ENCODE assay signal across 8 cellular contexts in the genomic region with DNA sequence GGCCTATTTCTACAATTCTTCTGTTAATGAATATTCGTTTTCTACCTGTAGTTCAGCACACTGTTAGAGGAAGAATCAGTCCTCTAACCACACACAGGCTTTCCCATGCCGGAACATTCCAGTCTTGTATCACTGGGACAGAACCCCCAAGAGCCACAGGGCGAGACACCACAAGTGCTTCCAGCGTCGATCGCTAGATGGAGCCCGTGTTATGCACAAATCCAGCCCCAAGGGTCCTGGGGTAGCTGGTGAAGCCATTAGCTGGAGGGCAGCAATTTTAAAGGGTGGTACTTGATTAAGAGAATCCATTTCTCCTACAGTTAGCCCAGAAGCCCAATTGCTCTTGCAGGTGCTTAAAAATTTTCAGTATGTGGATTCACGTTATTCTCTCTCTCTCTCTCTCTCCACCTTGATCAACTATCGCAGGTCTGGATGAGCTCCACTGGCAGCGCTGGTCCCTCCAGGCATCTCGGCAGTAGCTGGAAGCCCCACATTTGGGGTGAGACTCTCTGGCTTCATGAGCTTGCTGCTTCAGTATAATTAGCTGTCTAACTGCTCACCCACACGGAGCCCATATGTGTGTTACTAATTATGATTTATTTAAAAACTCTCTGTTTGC.
A peak's percentile ranks its signal among the peaks of the same experiment; 100 is the strongest.
DNase-seq lines count a peak whose midpoint lies in the region; ATAC-seq and TF ChIP-seq lines count a peak whose summit lies in the region.

No MANE protein-coding gene starts in this region.

- H3K79me2 ChIP-seq in GM23338 (replicated peaks; ENCODE audit: insufficient read depth), result no peaks in the 10 kb centered on the region

- CTCF ChIA-PET in activated CD4-positive, alpha-beta memory T cell treated with anti-CD3 and anti-CD28 coated beads, Interleukin-2, amount 10 ng/mL, durations not matched to agents 7 days and 5 days (lab: Charles Lee), result interaction anchor here (0.7 to 1.8 kb wide), 7 partner anchors 9 to 631 kb away, joined by 3 to 19 read pairs (median 3); no protein-coding TSS in a partner anchor

- no peaks in the 10 kb centered on the region for H3K9me3 Mint-ChIP-seq in activated T-cell treated with anti-CD3 and anti-CD28 coated beads, Interleukin-2, amount 50 U/mL, for 24 hours
- H3K9me3 Mint-ChIP-seq in GM23338, result peaks cover 27% of the 10 kb centered on the region
- H3K9me3 Mint-ChIP-seq in activated CD4-positive, alpha-beta memory T cell treated with anti-CD3 and anti-CD28 coated beads, Interleukin-2, amount 10 ng/mL, durations not matched to agents 7 days and 5 days, result no peaks in the 10 kb centered on the region
- no peaks in the 10 kb centered on the region for H3K9me3 Mint-ChIP-seq in activated T-helper 2 cell treated with anti-CD3 and anti-CD28 coated beads, Interferon-gamma antibody, Interleukin-2, Interleukin-4, amounts not matched to agents 10 μg/mL and 5 μg/mL and 100 μg/mL, durations not matched to agents 14 hours and 24 hours and 36 hours

- no peak overlapping the region for H3K4me3 Mint-ChIP-seq in activated T-cell treated with anti-CD3 and anti-CD28 coated beads, Interleukin-2, amount 50 U/mL, for 24 hours
- H3K4me3 Mint-ChIP-seq in GM23338, result no peak overlapping the region
- no peak overlapping the region for H3K4me3 Mint-ChIP-seq in activated CD4-positive, alpha-beta memory T cell treated with anti-CD3 and anti-CD28 coated beads, Interleukin-2, amount 10 ng/mL, durations not matched to agents 7 days and 5 days
- no peak overlapping the region for H3K4me3 Mint-ChIP-seq in activated T-helper 2 cell treated with anti-CD3 and anti-CD28 coated beads, Interferon-gamma antibody, Interleukin-2, Interleukin-4, amounts not matched to agents 10 μg/mL and 5 μg/mL and 100 μg/mL, durations not matched to agents 14 hours and 24 hours and 36 hours (ENCODE audit: low read depth)

- TF ChIP-seq POLR2A in NB4 (IDR thresholded peaks at IDR 0.05; ENCODE audit: extremely low read depth, insufficient read length), result no peak

- peaks cover 4% of the 10 kb centered on the region for H3K27me3 Mint-ChIP-seq in activated T-cell treated with anti-CD3 and anti-CD28 coated beads, Interleukin-2, amount 50 U/mL, for 24 hours
- H3K27me3 Mint-ChIP-seq in GM23338 (ENCODE audit: insufficient read depth, low read depth, poor library complexity), result peaks cover 7% of the 10 kb centered on the region
- H3K27me3 Mint-ChIP-seq in activated CD4-positive, alpha-beta memory T cell treated with anti-CD3 and anti-CD28 coated beads, Interleukin-2, amount 10 ng/mL, durations not matched to agents 7 days and 5 days, result no peaks in the 10 kb centered on the region
- no peaks in the 10 kb centered on the region for H3K27me3 Mint-ChIP-seq in activated T-helper 2 cell treated with anti-CD3 and anti-CD28 coated beads, Interferon-gamma antibody, Interleukin-2, Interleukin-4, amounts not matched to agents 10 μg/mL and 5 μg/mL and 100 μg/mL, durations not matched to agents 14 hours and 24 hours and 36 hours (ENCODE audit: low read depth)

- intact Hi-C loops in activated T-helper 2 cell treated with anti-CD3 and anti-CD28 coated beads, Interferon-gamma antibody, Interleukin-2, Interleukin-4, amounts not matched to agents 10 μg/mL and 5 μg/mL and 100 μg/mL, durations not matched to agents 14 hours and 24 hours and 36 hours (cut with micrococcal nuclease), result loop anchor here (5.0 to 10.0 kb wide), 2 partner anchors 450 to 608 kb away; no protein-coding TSS in a partner anchor

- H3K36me3 ChIP-seq in GM23338 (ENCODE audit: insufficient read depth), result no peaks in the 10 kb centered on the region

- H3F3A ChIP-seq in GM23338 (replicated peaks; ENCODE audit: low read depth), result no peaks in the 10 kb centered on the region

- POLR2A ChIA-PET in activated CD4-positive, alpha-beta memory T cell treated with anti-CD3 and anti-CD28 coated beads, Interleukin-2, amount 10 ng/mL, durations not matched to agents 7 days and 5 days (lab: Charles Lee), result no interaction called here

- peak overlapping the region; percentile 15 for H2AFZ ChIP-seq in GM23338

- peaks cover 18% of the 10 kb centered on the region for H3K9me2 ChIP-seq in GM23338 (ENCODE audit: insufficient read depth)

- peak; percentile 96 to 99 for TF ChIP-seq CTCF in GM23338 (conservative IDR thresholded peaks at IDR 0.05; ENCODE audit: low read depth in 2 of 2)
- peak; percentile 95 for TF ChIP-seq CTCF in NB4 (IDR thresholded peaks at IDR 0.05; ENCODE audit: low read depth, low read length)

- no peak overlapping the region for H3K27ac Mint-ChIP-seq in activated T-cell treated with anti-CD3 and anti-CD28 coated beads, Interleukin-2, amount 50 U/mL, for 24 hours
- no peak overlapping the region for H3K27ac Mint-ChIP-seq in GM23338
- no peak overlapping the region for H3K27ac Mint-ChIP-seq in activated CD4-positive, alpha-beta memory T cell treated with anti-CD3 and anti-CD28 coated beads, Interleukin-2, amount 10 ng/mL, durations not matched to agents 7 days and 5 days
- H3K27ac Mint-ChIP-seq in activated T-helper 2 cell treated with anti-CD3 and anti-CD28 coated beads, Interferon-gamma antibody, Interleukin-2, Interleukin-4, amounts not matched to agents 10 μg/mL and 5 μg/mL and 100 μg/mL, durations not matched to agents 14 hours and 24 hours and 36 hours, result no peak overlapping the region

- peak; percentile 99 for ATAC-seq in GM23338

- H3K4me1 Mint-ChIP-seq in activated T-cell treated with anti-CD3 and anti-CD28 coated beads, Interleukin-2, amount 50 U/mL, for 24 hours (ENCODE audit: low read depth), result no peaks in the 10 kb centered on the region
- peaks cover 22% of the 10 kb centered on the region for H3K4me1 Mint-ChIP-seq in GM23338
- H3K4me1 Mint-ChIP-seq in activated CD4-positive, alpha-beta memory T cell treated with anti-CD3 and anti-CD28 coated beads, Interleukin-2, amount 10 ng/mL, durations not matched to agents 7 days and 5 days, result no peaks in the 10 kb centered on the region
- H3K4me1 Mint-ChIP-seq in activated T-helper 2 cell treated with anti-CD3 and anti-CD28 coated beads, Interferon-gamma antibody, Interleukin-2, Interleukin-4, amounts not matched to agents 10 μg/mL and 5 μg/mL and 100 μg/mL, durations not matched to agents 14 hours and 24 hours and 36 hours (ENCODE audit: low read depth), result no peaks in the 10 kb centered on the region

- H3K4me1 ChIP-seq in GM23338 (ENCODE audit: insufficient read depth), result peaks cover 16% of the 10 kb centered on the region

- no peaks in the 10 kb centered on the region for H3K27me3 ChIP-seq in GM23338 (ENCODE audit: insufficient read depth)

- no peak overlapping the region for H3K4me2 ChIP-seq in GM23338

- H3K4me3 ChIP-seq in GM23338, result no peak overlapping the region
- H3K4me3 ChIP-seq in NB4 (ENCODE audit: low read depth, low read length), result no peak overlapping the region

- H3K27ac ChIP-seq in GM23338 (ENCODE audit: low read depth), result no peak overlapping the region

- H4K20me1 ChIP-seq in GM23338 (replicated peaks; ENCODE audit: insufficient read depth), result no peaks in the 10 kb centered on the region

- no peaks in the 10 kb centered on the region for H3K36me3 Mint-ChIP-seq in activated T-cell treated with anti-CD3 and anti-CD28 coated beads, Interleukin-2, amount 50 U/mL, for 24 hours (ENCODE audit: low read depth)
- H3K36me3 Mint-ChIP-seq in GM23338 (ENCODE audit: low read depth), result peaks cover 18% of the 10 kb centered on the region
- H3K36me3 Mint-ChIP-seq in activated CD4-positive, alpha-beta memory T cell treated with anti-CD3 and anti-CD28 coated beads, Interleukin-2, amount 10 ng/mL, durations not matched to agents 7 days and 5 days (ENCODE audit: low read depth), result no peaks in the 10 kb centered on the region
- H3K36me3 Mint-ChIP-seq in activated T-helper 2 cell treated with anti-CD3 and anti-CD28 coated beads, Interferon-gamma antibody, Interleukin-2, Interleukin-4, amounts not matched to agents 10 μg/mL and 5 μg/mL and 100 μg/mL, durations not matched to agents 14 hours and 24 hours and 36 hours (ENCODE audit: low read depth), result no peaks in the 10 kb centered on the region

- DNase-seq in activated T-cell treated with anti-CD3 and anti-CD28 coated beads, Interleukin-2, amount 50 U/mL, for 24 hours, result peak; percentile 36
- DNase-seq in activated T-cell treated with anti-CD3 and anti-CD28 coated beads, Interleukin-2, amount 50 U/mL, for 1 hour, result no peak
- peak; percentile 95 for DNase-seq in GM23338 (ENCODE audit: low spot score)
- peak; percentile 73 for DNase-seq in NB4 (ENCODE audit: low read depth)
- DNase-seq in activated CD4-positive, alpha-beta memory T cell treated with anti-CD3 and anti-CD28 coated beads, Interleukin-2, amount 10 ng/mL, durations not matched to agents 7 days and 5 days, result peak; percentile 19
- DNase-seq in glomerular visceral epithelial cell (ENCODE audit: extremely low spot score), result peak; percentile 66
- DNase-seq in retina, result peak; percentile 86
- no peak for DNase-seq in activated T-helper 2 cell treated with anti-CD3 and anti-CD28 coated beads, Interferon-gamma antibody, Interleukin-2, Interleukin-4, amounts not matched to agents 10 μg/mL and 5 μg/mL and 100 μg/mL, durations not matched to agents 14 hours and 24 hours and 36 hours (ENCODE audit: low spot score)

TF ChIP-seq in GM23338, 12 proteins besides CTCF, POLR2A, EP300 and RAD21:
- TF ChIP-seq EZH2 (IDR thresholded peaks at IDR 0.05; ENCODE audit: low read depth, unreplicated experiment) (no peak), CREB1 (CRISPR knock-in tag; IDR thresholded peaks at IDR 0.05; ENCODE audit: low read depth) (no peak), POLR2AphosphoS5 (IDR thresholded peaks at IDR 0.05; ENCODE audit: low read depth) (no peak), STAT1 (IDR thresholded peaks at IDR 0.05; ENCODE audit: unreplicated experiment) (no peak)

Comparison
In these comparisons a context has a peak if more than half of its experiments do, and no peak if none do; other contexts are left out.
1. DNase-seq: peak in activated T-cell treated with anti-CD3 and anti-CD28 coated beads, Interleukin-2, amount 50 U/mL, for 24 hours (single experiment), GM23338 (single experiment), NB4 (single experiment), activated CD4-positive, alpha-beta memory T cell treated with anti-CD3 and anti-CD28 coated beads, Interleukin-2, amount 10 ng/mL, durations not matched to agents 7 days and 5 days (single experiment), glomerular visceral epithelial cell (single experiment) and retina (single experiment); none in activated T-cell treated with anti-CD3 and anti-CD28 coated beads, Interleukin-2, amount 50 U/mL, for 1 hour (single experiment) and activated T-helper 2 cell treated with anti-CD3 and anti-CD28 coated beads, Interferon-gamma antibody, Interleukin-2, Interleukin-4, amounts not matched to agents 10 μg/mL and 5 μg/mL and 100 μg/mL, durations not matched to agents 14 hours and 24 hours and 36 hours (single experiment).